In genomic region chr16:67257486-67258159, GRCh38 we compare ENCODE assay signal across 1 cellular context.
TF ChIP-seq lines count a peak whose summit lies in the region.

No MANE protein-coding gene starts in this region.

TF ChIP-seq in endothelial cell of umbilical vein, 7 proteins besides CTCF, POLR2A, EP300 and RAD21:
- TF ChIP-seq POLR2AphosphoS5 (IDR thresholded peaks at IDR 0.05; ENCODE audit: insufficient read depth, low read depth, low read length) (no peak), EZH2 (IDR thresholded peaks at IDR 0.05; ENCODE audit: borderline replicate concordance, low read depth, low read length, severe bottlenecking) (no peak), FOS (IDR thresholded peaks at IDR 0.05; ENCODE audit: borderline replicate concordance, insufficient read depth, low read length) (no peak), MAX (IDR thresholded peaks at IDR 0.05; ENCODE audit: insufficient read depth, insufficient read length) (no peak), GATA2 (IDR thresholded peaks at IDR 0.05; ENCODE audit: insufficient read depth, insufficient read length, low read depth, low read length) (no peak), JUN (IDR thresholded peaks at IDR 0.05; ENCODE audit: borderline replicate concordance, insufficient read depth, insufficient read length, low read depth) (no peak), MYC (IDR thresholded peaks at IDR 0.05; ENCODE audit: low read depth, low read length) (no peak)
